15 cellular contexts compared by ENCODE assay signal in genomic region chr2:12120281-12121150, GRCh38.
A peak's percentile ranks its signal among the peaks of the same experiment; 100 is the strongest.
DNase-seq lines count a peak whose midpoint lies in the region; ATAC-seq and TF ChIP-seq lines count a peak whose summit lies in the region.
"Had no signal": no experiment of that assay in that cellular context is flagged by ENCODE, and none has a peak within 500 bp of the region (broad histone marks: within the 10 kb centered on the region; RNA-seq: fewer than 3 reads in every experiment).

No MANE protein-coding gene starts in this region.

- peak; percentile 73 for DNase-seq in Daoy (ENCODE audit: low read depth)
- peak; percentile 75 for DNase-seq in HT1080 (ENCODE audit: low read depth)
- DNase-seq in astrocyte of the spinal cord (ENCODE audit: low read depth, low spot score): peak; percentile 81
- DNase-seq in osteoblast (ENCODE audit: insufficient read length, low spot score, missing footprints): peak; percentile 86
- DNase-seq in uterus: no peak
- no peak for DNase-seq in NCI-H146 (lab: John Stamatoyannopoulos, UW)
- DNase-seq: activated naive CD4-positive, alpha-beta T cell treated with anti-CD3 and anti-CD28 coated beads, Interleukin-2, amount 50 U/mL, for 16 hours; dermis blood vessel endothelial cell; NCI-H1105; NCI-H526; RPMI8226; testis had no signal

- TF ChIP-seq CTCF in astrocyte of the spinal cord (IDR thresholded peaks at IDR 0.05; ENCODE audit: low read depth, low read length) (no peak), osteoblast (IDR thresholded peaks at IDR 0.05; ENCODE audit: extremely low read depth, low read depth, low read length) (no peak), uterus (IDR thresholded peaks at IDR 0.05) (no peak)

- H3K4me1 ChIP-seq in osteoblast (ENCODE audit: insufficient read depth, low read length) (peaks cover 23% of the 10 kb centered on the region), uterus (no peaks in the 10 kb centered on the region)
- H3K4me1 ChIP-seq: testis had no signal

- no peak for TF ChIP-seq POLR2A in uterus (IDR thresholded peaks at IDR 0.05)

- H3K27me3 ChIP-seq in osteoblast (ENCODE audit: insufficient read depth, low read length): no peaks in the 10 kb centered on the region
- H3K27me3 ChIP-seq in uterus: no peaks in the 10 kb centered on the region
- H3K27me3 ChIP-seq: testis had no signal

- no peak overlapping the region for H3K4me3 ChIP-seq in astrocyte of the spinal cord (ENCODE audit: low read depth, low read length)
- no peak overlapping the region for H3K4me3 ChIP-seq in osteoblast (ENCODE audit: insufficient read depth, low read length)
- H3K4me3 ChIP-seq in uterus: no peak overlapping the region
- H3K4me3 ChIP-seq: testis had no signal

- H3K4me2 ChIP-seq in osteoblast (ENCODE audit: insufficient read depth, low read length): peak overlapping the region; percentile 55

- H3K9me3 ChIP-seq in osteoblast (ENCODE audit: low read depth, low read length) (no peaks in the 10 kb centered on the region), uterus (no peaks in the 10 kb centered on the region)
- H3K9me3 ChIP-seq: testis had no signal

- H3K27ac ChIP-seq in osteoblast (ENCODE audit: low read depth, low read length): peak overlapping the region; percentile 75
- H3K27ac ChIP-seq in uterus: no peak overlapping the region
- H3K27ac ChIP-seq: testis had no signal

- no peaks in the 10 kb centered on the region for H4K20me1 ChIP-seq in osteoblast (ENCODE audit: insufficient read depth, low read length)

- no peak for ATAC-seq in HG02759 (IDR thresholded peaks at IDR 0.05; ENCODE audit: unreplicated experiment)
- no peak for ATAC-seq in GM18502 (IDR thresholded peaks at IDR 0.05; ENCODE audit: poor library complexity, unreplicated experiment)
- ATAC-seq: sciatic nerve had no signal

- H3K79me2 ChIP-seq in osteoblast (ENCODE audit: insufficient read depth, low read length): no peaks in the 10 kb centered on the region

- H2AFZ ChIP-seq in osteoblast (ENCODE audit: low read length): no peak overlapping the region

- intact Hi-C loops in uterus (cut with DNase I; ENCODE audit: low total_unique reads): no loop called here

- H3K36me3 ChIP-seq in osteoblast (ENCODE audit: insufficient read depth, low read length) (no peaks in the 10 kb centered on the region), uterus (no peaks in the 10 kb centered on the region)

- in situ Hi-C loops in astrocyte of the spinal cord (cut with HindIII; ENCODE audit: low sequenced_read_pairs): no loop called here

Comparison
In these comparisons a context has a peak if more than half of its experiments do, and no peak if none do; other contexts are left out.
1. DNase-seq: peak in Daoy (single experiment), HT1080 (single experiment), astrocyte of the spinal cord (single experiment) and osteoblast (single experiment); none in uterus (0 of 2) and NCI-H146 (single experiment).